ENCODE assay signal across 1 cellular context in the genomic region with DNA sequence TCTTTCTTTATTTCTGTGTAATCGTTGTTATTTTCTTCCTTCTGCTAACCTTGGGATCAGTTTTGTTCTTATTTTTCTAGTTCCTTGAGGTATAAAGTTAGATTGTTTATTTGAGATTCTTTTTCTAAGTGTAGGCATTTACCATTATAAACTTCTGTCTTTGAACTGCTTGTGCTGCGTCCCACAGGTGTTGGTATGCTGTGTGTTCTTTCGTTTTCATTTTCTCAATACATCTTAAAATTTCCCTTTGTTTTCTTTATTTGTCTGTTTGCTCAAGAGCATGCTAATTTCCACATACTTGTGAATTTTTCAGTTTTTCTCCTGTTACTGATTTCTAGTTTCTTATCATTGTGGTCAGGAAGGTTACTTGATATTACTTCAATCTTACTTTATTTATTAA.
TF ChIP-seq lines count a peak whose summit lies in the region.

No MANE protein-coding gene starts in this region.

TF ChIP-seq in GM12878, 131 proteins besides CTCF, POLR2A, EP300 and RAD21 (continued from another document):
- TF ChIP-seq, protein P1, sequence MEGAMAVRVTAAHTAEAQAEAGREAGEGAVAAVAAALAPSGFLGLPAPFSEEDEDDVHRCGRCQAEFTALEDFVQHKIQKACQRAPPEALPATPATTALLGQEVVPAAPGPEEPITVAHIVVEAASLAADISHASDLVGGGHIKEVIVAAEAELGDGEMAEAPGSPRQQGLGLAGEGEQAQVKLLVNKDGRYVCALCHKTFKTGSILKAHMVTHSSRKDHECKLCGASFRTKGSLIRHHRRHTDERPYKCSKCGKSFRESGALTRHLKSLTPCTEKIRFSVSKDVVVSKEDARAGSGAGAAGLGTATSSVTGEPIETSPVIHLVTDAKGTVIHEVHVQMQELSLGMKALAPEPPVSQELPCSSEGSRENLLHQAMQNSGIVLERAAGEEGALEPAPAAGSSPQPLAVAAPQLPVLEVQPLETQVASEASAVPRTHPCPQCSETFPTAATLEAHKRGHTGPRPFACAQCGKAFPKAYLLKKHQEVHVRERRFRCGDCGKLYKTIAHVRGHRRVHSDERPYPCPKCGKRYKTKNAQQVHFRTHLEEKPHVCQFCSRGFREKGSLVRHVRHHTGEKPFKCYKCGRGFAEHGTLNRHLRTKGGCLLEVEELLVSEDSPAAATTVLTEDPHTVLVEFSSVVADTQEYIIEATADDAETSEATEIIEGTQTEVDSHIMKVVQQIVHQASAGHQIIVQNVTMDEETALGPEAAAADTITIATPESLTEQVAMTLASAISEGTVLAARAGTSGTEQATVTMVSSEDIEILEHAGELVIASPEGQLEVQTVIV (IDR thresholded peaks at IDR 0.05; ENCODE audit: borderline replicate concordance, partially characterized antibody) = no peak
